In genomic region chr22:24091551-24092420, GRCh38 we compare ENCODE assay signal across 1 cellular context.
TF ChIP-seq lines count a peak whose summit lies in the region.

No MANE protein-coding gene starts in this region.

TF ChIP-seq in K562, 482 proteins besides CTCF, POLR2A, EP300 and RAD21 (continued from another document and continues in another):
- TF ChIP-seq ZNF121 (CRISPR knock-in tag; conservative IDR thresholded peaks at IDR 0.05) (no peak), SUPT5H (IDR thresholded peaks at IDR 0.05) (no peak), ZBTB5 (IDR thresholded peaks at IDR 0.05) (no peak), SPI1 (IDR thresholded peaks at IDR 0.05; ENCODE audit: borderline replicate concordance, low read depth, low read length) (0 out of 2 replicates have a peak, but pooled peaks have one; percentile 7), KLF16 (IDR thresholded peaks at IDR 0.05) (peak; percentile 85), GATA2 (CRISPR knock-in tag; IDR thresholded peaks at IDR 0.05) (peak; percentile 84), HMG20B (CRISPR knock-in tag; IDR thresholded peaks at IDR 0.05) (no peak), CBFA2T2 (conservative IDR thresholded peaks at IDR 0.05) (peak; percentile 91), FOSL1 (tag; conservative IDR thresholded peaks at IDR 0.05) (peak; percentile 50; the same call in 1 of the 2 replicates), ZNF699 (CRISPR knock-in tag; IDR thresholded peaks at IDR 0.05; ENCODE audit: insufficient replicate concordance) (no peak), SLC30A9 (CRISPR knock-in tag; IDR thresholded peaks at IDR 0.05) (no peak), MAZ (CRISPR knock-in tag; conservative IDR thresholded peaks at IDR 0.05 in 1 of 2, IDR thresholded peaks at IDR 0.05 in 1 of 2) (no peak), PRPF4 (IDR thresholded peaks at IDR 0.05; ENCODE audit: insufficient read depth, low read depth, low read length, poor library complexity, severe bottlenecking) (no peak), ATF3 (IDR thresholded peaks at IDR 0.05) (no peak), ATF3 (CRISPR knock-in tag; conservative IDR thresholded peaks at IDR 0.05) (no peak), YBX1 (IDR thresholded peaks at IDR 0.05) (no peak), ARNT (IDR thresholded peaks at IDR 0.05) (no peak), EHMT2 (IDR thresholded peaks at IDR 0.05) (no peak), RBM14 (IDR thresholded peaks at IDR 0.05; ENCODE audit: borderline replicate concordance, insufficient read depth, low read depth, low read length) (no peak), C11orf30 (IDR thresholded peaks at IDR 0.05; ENCODE audit: low read depth) (no peak), CBX5 (IDR thresholded peaks at IDR 0.05; ENCODE audit: borderline replicate concordance, low read depth) (no peak), BMI1 (IDR thresholded peaks at IDR 0.05; ENCODE audit: low read length) (no peak), TARDBP (IDR thresholded peaks at IDR 0.05) (no peak), ZNF589 (CRISPR knock-in tag; IDR thresholded peaks at IDR 0.05; ENCODE audit: low read depth) (peak; percentile 70; the same call in 1 of the 2 replicates), TEAD4 (IDR thresholded peaks at IDR 0.05; ENCODE audit: low read length) (peak; percentile 95), TEAD4 (CRISPR knock-in tag; IDR thresholded peaks at IDR 0.05; ENCODE audit: borderline replicate concordance) (no peak), TBL1XR1 (IDR thresholded peaks at IDR 0.05; ENCODE audit: low read length in 2 of 2) (peak in 1 of 2 experiments; percentile 68; a peak in 1 of 4 replicates)
- TF ChIP-seq, protein P1, sequence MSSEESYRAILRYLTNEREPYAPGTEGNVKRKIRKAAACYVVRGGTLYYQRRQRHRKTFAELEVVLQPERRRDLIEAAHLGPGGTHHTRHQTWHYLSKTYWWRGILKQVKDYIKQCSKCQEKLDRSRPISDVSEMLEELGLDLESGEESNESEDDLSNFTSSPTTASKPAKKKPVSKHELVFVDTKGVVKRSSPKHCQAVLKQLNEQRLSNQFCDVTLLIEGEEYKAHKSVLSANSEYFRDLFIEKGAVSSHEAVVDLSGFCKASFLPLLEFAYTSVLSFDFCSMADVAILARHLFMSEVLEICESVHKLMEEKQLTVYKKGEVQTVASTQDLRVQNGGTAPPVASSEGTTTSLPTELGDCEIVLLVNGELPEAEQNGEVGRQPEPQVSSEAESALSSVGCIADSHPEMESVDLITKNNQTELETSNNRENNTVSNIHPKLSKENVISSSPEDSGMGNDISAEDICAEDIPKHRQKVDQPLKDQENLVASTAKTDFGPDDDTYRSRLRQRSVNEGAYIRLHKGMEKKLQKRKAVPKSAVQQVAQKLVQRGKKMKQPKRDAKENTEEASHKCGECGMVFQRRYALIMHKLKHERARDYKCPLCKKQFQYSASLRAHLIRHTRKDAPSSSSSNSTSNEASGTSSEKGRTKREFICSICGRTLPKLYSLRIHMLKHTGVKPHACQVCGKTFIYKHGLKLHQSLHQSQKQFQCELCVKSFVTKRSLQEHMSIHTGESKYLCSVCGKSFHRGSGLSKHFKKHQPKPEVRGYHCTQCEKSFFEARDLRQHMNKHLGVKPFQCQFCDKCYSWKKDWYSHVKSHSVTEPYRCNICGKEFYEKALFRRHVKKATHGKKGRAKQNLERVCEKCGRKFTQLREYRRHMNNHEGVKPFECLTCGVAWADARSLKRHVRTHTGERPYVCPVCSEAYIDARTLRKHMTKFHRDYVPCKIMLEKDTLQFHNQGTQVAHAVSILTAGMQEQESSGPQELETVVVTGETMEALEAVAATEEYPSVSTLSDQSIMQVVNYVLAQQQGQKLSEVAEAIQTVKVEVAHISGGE (CRISPR knock-in tag; IDR thresholded peaks at IDR 0.05): 0 out of 6 replicates have a peak, but pooled peaks of 1 of the 3 experiments have one; percentile 45
- TF ChIP-seq, protein P2, sequence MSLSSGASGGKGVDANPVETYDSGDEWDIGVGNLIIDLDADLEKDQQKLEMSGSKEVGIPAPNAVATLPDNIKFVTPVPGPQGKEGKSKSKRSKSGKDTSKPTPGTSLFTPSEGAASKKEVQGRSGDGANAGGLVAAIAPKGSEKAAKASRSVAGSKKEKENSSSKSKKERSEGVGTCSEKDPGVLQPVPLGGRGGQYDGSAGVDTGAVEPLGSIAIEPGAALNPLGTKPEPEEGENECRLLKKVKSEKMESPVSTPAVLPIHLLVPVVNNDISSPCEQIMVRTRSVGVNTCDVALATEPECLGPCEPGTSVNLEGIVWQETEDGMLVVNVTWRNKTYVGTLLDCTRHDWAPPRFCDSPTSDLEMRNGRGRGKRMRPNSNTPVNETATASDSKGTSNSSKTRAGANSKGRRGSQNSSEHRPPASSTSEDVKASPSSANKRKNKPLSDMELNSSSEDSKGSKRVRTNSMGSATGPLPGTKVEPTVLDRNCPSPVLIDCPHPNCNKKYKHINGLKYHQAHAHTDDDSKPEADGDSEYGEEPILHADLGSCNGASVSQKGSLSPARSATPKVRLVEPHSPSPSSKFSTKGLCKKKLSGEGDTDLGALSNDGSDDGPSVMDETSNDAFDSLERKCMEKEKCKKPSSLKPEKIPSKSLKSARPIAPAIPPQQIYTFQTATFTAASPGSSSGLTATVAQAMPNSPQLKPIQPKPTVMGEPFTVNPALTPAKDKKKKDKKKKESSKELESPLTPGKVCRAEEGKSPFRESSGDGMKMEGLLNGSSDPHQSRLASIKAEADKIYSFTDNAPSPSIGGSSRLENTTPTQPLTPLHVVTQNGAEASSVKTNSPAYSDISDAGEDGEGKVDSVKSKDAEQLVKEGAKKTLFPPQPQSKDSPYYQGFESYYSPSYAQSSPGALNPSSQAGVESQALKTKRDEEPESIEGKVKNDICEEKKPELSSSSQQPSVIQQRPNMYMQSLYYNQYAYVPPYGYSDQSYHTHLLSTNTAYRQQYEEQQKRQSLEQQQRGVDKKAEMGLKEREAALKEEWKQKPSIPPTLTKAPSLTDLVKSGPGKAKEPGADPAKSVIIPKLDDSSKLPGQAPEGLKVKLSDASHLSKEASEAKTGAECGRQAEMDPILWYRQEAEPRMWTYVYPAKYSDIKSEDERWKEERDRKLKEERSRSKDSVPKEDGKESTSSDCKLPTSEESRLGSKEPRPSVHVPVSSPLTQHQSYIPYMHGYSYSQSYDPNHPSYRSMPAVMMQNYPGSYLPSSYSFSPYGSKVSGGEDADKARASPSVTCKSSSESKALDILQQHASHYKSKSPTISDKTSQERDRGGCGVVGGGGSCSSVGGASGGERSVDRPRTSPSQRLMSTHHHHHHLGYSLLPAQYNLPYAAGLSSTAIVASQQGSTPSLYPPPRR (CRISPR knock-in tag; IDR thresholded peaks at IDR 0.05; ENCODE audit: borderline replicate concordance): no peak
- TF ChIP-seq, protein P3, sequence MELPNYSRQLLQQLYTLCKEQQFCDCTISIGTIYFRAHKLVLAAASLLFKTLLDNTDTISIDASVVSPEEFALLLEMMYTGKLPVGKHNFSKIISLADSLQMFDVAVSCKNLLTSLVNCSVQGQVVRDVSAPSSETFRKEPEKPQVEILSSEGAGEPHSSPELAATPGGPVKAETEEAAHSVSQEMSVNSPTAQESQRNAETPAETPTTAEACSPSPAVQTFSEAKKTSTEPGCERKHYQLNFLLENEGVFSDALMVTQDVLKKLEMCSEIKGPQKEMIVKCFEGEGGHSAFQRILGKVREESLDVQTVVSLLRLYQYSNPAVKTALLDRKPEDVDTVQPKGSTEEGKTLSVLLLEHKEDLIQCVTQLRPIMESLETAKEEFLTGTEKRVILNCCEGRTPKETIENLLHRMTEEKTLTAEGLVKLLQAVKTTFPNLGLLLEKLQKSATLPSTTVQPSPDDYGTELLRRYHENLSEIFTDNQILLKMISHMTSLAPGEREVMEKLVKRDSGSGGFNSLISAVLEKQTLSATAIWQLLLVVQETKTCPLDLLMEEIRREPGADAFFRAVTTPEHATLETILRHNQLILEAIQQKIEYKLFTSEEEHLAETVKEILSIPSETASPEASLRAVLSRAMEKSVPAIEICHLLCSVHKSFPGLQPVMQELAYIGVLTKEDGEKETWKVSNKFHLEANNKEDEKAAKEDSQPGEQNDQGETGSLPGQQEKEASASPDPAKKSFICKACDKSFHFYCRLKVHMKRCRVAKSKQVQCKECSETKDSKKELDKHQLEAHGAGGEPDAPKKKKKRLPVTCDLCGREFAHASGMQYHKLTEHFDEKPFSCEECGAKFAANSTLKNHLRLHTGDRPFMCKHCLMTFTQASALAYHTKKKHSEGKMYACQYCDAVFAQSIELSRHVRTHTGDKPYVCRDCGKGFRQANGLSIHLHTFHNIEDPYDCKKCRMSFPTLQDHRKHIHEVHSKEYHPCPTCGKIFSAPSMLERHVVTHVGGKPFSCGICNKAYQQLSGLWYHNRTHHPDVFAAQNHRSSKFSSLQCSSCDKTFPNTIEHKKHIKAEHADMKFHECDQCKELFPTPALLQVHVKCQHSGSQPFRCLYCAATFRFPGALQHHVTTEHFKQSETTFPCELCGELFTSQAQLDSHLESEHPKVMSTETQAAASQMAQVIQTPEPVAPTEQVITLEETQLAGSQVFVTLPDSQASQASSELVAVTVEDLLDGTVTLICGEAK (IDR thresholded peaks at IDR 0.05): no peak
- TF ChIP-seq, protein P3 (CRISPR knock-in tag; IDR thresholded peaks at IDR 0.05): no peak
- TF ChIP-seq, protein P4, sequence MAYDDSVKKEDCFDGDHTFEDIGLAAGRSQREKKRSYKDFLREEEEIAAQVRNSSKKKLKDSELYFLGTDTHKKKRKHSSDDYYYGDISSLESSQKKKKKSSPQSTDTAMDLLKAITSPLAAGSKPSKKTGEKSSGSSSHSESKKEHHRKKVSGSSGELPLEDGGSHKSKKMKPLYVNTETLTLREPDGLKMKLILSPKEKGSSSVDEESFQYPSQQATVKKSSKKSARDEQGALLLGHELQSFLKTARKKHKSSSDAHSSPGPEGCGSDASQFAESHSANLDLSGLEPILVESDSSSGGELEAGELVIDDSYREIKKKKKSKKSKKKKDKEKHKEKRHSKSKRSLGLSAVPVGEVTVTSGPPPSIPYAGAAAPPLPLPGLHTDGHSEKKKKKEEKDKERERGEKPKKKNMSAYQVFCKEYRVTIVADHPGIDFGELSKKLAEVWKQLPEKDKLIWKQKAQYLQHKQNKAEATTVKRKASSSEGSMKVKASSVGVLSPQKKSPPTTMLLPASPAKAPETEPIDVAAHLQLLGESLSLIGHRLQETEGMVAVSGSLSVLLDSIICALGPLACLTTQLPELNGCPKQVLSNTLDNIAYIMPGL (CRISPR knock-in tag; IDR thresholded peaks at IDR 0.05): no peak
- TF ChIP-seq, protein P5, sequence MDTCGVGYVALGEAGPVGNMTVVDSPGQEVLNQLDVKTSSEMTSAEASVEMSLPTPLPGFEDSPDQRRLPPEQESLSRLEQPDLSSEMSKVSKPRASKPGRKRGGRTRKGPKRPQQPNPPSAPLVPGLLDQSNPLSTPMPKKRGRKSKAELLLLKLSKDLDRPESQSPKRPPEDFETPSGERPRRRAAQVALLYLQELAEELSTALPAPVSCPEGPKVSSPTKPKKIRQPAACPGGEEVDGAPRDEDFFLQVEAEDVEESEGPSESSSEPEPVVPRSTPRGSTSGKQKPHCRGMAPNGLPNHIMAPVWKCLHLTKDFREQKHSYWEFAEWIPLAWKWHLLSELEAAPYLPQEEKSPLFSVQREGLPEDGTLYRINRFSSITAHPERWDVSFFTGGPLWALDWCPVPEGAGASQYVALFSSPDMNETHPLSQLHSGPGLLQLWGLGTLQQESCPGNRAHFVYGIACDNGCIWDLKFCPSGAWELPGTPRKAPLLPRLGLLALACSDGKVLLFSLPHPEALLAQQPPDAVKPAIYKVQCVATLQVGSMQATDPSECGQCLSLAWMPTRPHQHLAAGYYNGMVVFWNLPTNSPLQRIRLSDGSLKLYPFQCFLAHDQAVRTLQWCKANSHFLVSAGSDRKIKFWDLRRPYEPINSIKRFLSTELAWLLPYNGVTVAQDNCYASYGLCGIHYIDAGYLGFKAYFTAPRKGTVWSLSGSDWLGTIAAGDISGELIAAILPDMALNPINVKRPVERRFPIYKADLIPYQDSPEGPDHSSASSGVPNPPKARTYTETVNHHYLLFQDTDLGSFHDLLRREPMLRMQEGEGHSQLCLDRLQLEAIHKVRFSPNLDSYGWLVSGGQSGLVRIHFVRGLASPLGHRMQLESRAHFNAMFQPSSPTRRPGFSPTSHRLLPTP (IDR thresholded peaks at IDR 0.05; ENCODE audit: borderline replicate concordance, extremely low read depth, insufficient read length): no peak
